ENCODE assay signal across 10 cellular contexts in the genomic region with DNA sequence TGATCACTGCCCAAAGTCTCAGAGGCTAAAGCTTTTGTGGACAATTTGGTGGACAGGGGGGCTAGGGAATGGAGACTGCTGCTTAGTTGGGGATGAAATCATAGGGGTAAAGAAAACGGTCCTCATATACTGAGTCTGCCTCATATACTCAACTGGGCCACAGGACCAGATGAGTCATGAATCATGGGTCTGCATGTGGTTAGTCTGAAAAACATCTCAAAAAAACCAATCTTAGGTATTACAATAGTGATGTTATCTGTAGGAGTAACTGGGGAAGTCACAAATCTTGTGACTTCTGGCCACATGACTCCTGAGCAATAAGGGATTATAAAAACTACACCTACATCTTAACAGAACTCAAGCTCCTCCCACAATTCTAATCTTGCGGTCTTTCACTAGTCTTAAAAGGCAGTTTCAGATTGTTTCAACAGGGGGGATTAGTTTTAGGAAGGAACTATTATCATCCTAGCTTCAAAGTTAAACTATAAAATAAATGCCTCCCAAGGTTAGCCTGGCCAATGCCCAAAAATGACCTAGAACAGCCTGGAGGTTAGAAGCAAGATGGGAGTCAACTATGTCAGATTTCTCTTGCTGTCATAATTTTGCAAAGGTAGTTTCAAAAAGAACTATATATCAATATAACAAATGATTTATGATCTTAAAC. TPM values are rescaled to one million over a fixed set of nuclear protein-coding genes. Genes with fewer than 3 reads are reported as not detected.
A peak's percentile ranks its signal among the peaks of the same experiment; 100 is the strongest.
DNase-seq lines count a peak whose midpoint lies in the region; ATAC-seq and TF ChIP-seq lines count a peak whose summit lies in the region.
"Had no signal": no experiment of that assay in that cellular context is flagged by ENCODE, and none has a peak within 500 bp of the region (broad histone marks: within the 10 kb centered on the region; RNA-seq: fewer than 3 reads in every experiment).

No MANE protein-coding gene starts in this region.

- peaks cover 20% of the 10 kb centered on the region for H3K36me3 Mint-ChIP-seq in T-helper 1 cell treated with Interleukin-12 subunit alpha and Interleukin-12 subunit beta and Interleukin-4 antibody, amounts not matched to agents 30 μg/mL and 1 μg/mL, for 36 hours (ENCODE audit: low read depth)

- peak; percentile 11 for DNase-seq in fibroblast of pulmonary artery (ENCODE audit: low read depth)
- DNase-seq in Right ventricle myocardium superior, result no peak
- DNase-seq in right cardiac atrium, result no peak
- no peak for DNase-seq in NCI-H1417 treated with DMSO at 0.1 percent for 48 hours (lab: John Stamatoyannopoulos, UW)
- DNase-seq in NOMO-1 (lab: John Stamatoyannopoulos, UW; ENCODE audit: unreplicated experiment in 2 of 2), result no peak

- H3K9me3 Mint-ChIP-seq in T-helper 1 cell treated with Interleukin-12 subunit alpha and Interleukin-12 subunit beta and Interleukin-4 antibody, amounts not matched to agents 30 μg/mL and 1 μg/mL, for 36 hours, result no peaks in the 10 kb centered on the region

- ATAC-seq in GM18868 (IDR thresholded peaks at IDR 0.05; ENCODE audit: unreplicated experiment) (peak; percentile 94), HG02610 (IDR thresholded peaks at IDR 0.05; ENCODE audit: unreplicated experiment) (peak; percentile 72), Right ventricle myocardium superior (ENCODE audit: poor library complexity) (no peak), right cardiac atrium (no peak)

- no peak for TF ChIP-seq CTCF in fibroblast of pulmonary artery (IDR thresholded peaks at IDR 0.05; ENCODE audit: low read length, missing control alignments)

- no peak overlapping the region for H3K4me3 ChIP-seq in fibroblast of pulmonary artery (replicated peaks; ENCODE audit: low read depth, low read length)
- no peak overlapping the region for H3K4me3 ChIP-seq in right cardiac atrium (ENCODE audit: low read length)
- H3K4me3 ChIP-seq: cardiac muscle cell, SK-N-MC had no signal

- H3K4me1 ChIP-seq in right cardiac atrium (ENCODE audit: control insufficient read depth, insufficient read depth, low read length), result peaks cover 7% of the 10 kb centered on the region

- H3K27me3 Mint-ChIP-seq in T-helper 1 cell treated with Interleukin-12 subunit alpha and Interleukin-12 subunit beta and Interleukin-4 antibody, amounts not matched to agents 30 μg/mL and 1 μg/mL, for 36 hours (ENCODE audit: low read depth), result no peaks in the 10 kb centered on the region

- H3K27ac Mint-ChIP-seq in T-helper 1 cell treated with Interleukin-12 subunit alpha and Interleukin-12 subunit beta and Interleukin-4 antibody, amounts not matched to agents 30 μg/mL and 1 μg/mL, for 36 hours, result peak overlapping the region; percentile 62

- intact Hi-C loops in Right ventricle myocardium superior (cut with DNase I) (loop anchor here (10.0 kb wide), 1 partner anchor 106 kb away; no protein-coding TSS in a partner anchor), right cardiac atrium (cut with DNase I) (no loop called here)

- H3K4me3 Mint-ChIP-seq in T-helper 1 cell treated with Interleukin-12 subunit alpha and Interleukin-12 subunit beta and Interleukin-4 antibody, amounts not matched to agents 30 μg/mL and 1 μg/mL, for 36 hours, result peak overlapping the region; percentile 2

- H3K9me3 ChIP-seq in right cardiac atrium (ENCODE audit: control insufficient read depth, low read length), result no peaks in the 10 kb centered on the region

- no peaks in the 10 kb centered on the region for H3K27me3 ChIP-seq in right cardiac atrium (ENCODE audit: control insufficient read depth, insufficient read depth)
- H3K27me3 ChIP-seq: cardiac muscle cell had no signal

- H3K27ac ChIP-seq in right cardiac atrium (ENCODE audit: low read length), result no peak overlapping the region
- H3K27ac ChIP-seq: cardiac muscle cell, SK-N-MC had no signal

- 94% methylated on average over 2 of the region's 2 CpGs for WGBS in right cardiac atrium

- peaks cover 25% of the 10 kb centered on the region for H3K4me1 Mint-ChIP-seq in T-helper 1 cell treated with Interleukin-12 subunit alpha and Interleukin-12 subunit beta and Interleukin-4 antibody, amounts not matched to agents 30 μg/mL and 1 μg/mL, for 36 hours (ENCODE audit: low read depth)

RNA-seq across cellular contexts. Expression of gene TMEM161B, which starts 17.5 kb away (rescaled TPM):
- total RNA-seq in Right ventricle myocardium superior (9.4 TPM), right cardiac atrium (10 to 100 TPM; 11.1 to 12.6 (median 12.3) TPM)
- 5.1 TPM for polyA plus RNA-seq in right cardiac atrium

Comparison
In these comparisons a context has a peak if more than half of its experiments do, and no peak if none do; other contexts are left out.
1. ATAC-seq: peak in GM18868 (single experiment) and HG02610 (single experiment); none in Right ventricle myocardium superior (single experiment) and right cardiac atrium (0 of 2).